In genomic region chr6:125314019-125314581, GRCh38 we compare ENCODE assay signal across 8 cellular contexts. TPM values are rescaled to one million over a fixed set of nuclear protein-coding genes. Genes with fewer than 3 reads are reported as not detected.
A peak's percentile ranks its signal among the peaks of the same experiment; 100 is the strongest.
DNase-seq lines count a peak whose midpoint lies in the region; ATAC-seq, FAIRE-seq and TF ChIP-seq lines count a peak whose summit lies in the region.

No MANE protein-coding gene starts in this region.

- peaks cover 3% of the 10 kb centered on the region for H3K27me3 ChIP-seq in bronchial epithelial cell (ENCODE audit: control insufficient read depth, insufficient read depth, low read length)

- ATAC-seq in HG02588 (IDR thresholded peaks at IDR 0.05; ENCODE audit: unreplicated experiment): peak; percentile 87
- peak; percentile 93 for ATAC-seq in SK-N-SH treated with all-trans-retinoic acid at 6 μM for 48 hours

- peak; percentile 90 for FAIRE-seq in GM12892 (lab: Jason Lieb, UNC)
- FAIRE-seq in bronchial epithelial cell (lab: Jason Lieb, UNC): peak; percentile 47

- TF ChIP-seq POLR2A in GM12892 (IDR thresholded peaks at IDR 0.05; ENCODE audit: low read depth, low read length): no peak

- DNase-seq in AG08395 (ENCODE audit: low spot score) (peak; percentile 76), GM12892 (ENCODE audit: insufficient read length) (no peak), MV-4-11 (lab: John Stamatoyannopoulos, UW) (peak; percentile 61), bronchial epithelial cell (ENCODE audit: low read depth) (peak; percentile 53), islet precursor cell (peak; percentile 78)
- peak; percentile 31 for DNase-seq in stimulated activated CD4-positive, alpha-beta T cell treated with anti-CD3 and anti-CD28 coated beads, Interleukin-4, amount 100 ng/mL, for 1 hour

- peak; percentile 81 for TF ChIP-seq CTCF in bronchial epithelial cell (IDR thresholded peaks at IDR 0.05; ENCODE audit: insufficient read depth, low read length, severe bottlenecking)

- H3K4me3 ChIP-seq in bronchial epithelial cell (ENCODE audit: low read depth, low read length): no peak overlapping the region

- H3K36me3 ChIP-seq in bronchial epithelial cell (ENCODE audit: control insufficient read depth, insufficient read depth, low read length): no peaks in the 10 kb centered on the region

TF ChIP-seq in SK-N-SH treated with all-trans-retinoic acid at 6 μM for 48 hours, 23 proteins besides CTCF, POLR2A, EP300 and RAD21:
- no peak for TF ChIP-seq PPARA (CRISPR knock-in tag; IDR thresholded peaks at IDR 0.05; ENCODE audit: borderline replicate concordance)
- TF ChIP-seq CSDC2 (CRISPR knock-in tag; IDR thresholded peaks at IDR 0.05): no peak
- no peak for TF ChIP-seq TOX (CRISPR knock-in tag; IDR thresholded peaks at IDR 0.05; ENCODE audit: borderline replicate concordance)
- 0 out of 2 replicates have a peak, but pooled peaks have one; percentile 18 for TF ChIP-seq TCF4 (CRISPR knock-in tag; IDR thresholded peaks at IDR 0.05; ENCODE audit: borderline replicate concordance)
- no peak for TF ChIP-seq POU6F1 (CRISPR knock-in tag; IDR thresholded peaks at IDR 0.05; ENCODE audit: borderline replicate concordance, low read depth)
- no peak for TF ChIP-seq ISL1 (CRISPR knock-in tag; IDR thresholded peaks at IDR 0.05)
- no peak for TF ChIP-seq ZFP30 (CRISPR knock-in tag; IDR thresholded peaks at IDR 0.05)
TF ChIP-seq in SK-N-SH treated with all-trans-retinoic acid at 6 μM for 48 hours: peak in this region for 1.

RNA-seq across cellular contexts. Expression of gene HDDC2, which starts 12.3 kb away (rescaled TPM):
- polyA plus RNA-seq in GM12892 (2012; ENCODE audit: missing spikeins): 91.3 TPM
- 86.1 and 96.4 TPM in 2 replicates for total RNA-seq in bronchial epithelial cell
